ENCODE assay signal across 6 cellular contexts in the genomic region with DNA sequence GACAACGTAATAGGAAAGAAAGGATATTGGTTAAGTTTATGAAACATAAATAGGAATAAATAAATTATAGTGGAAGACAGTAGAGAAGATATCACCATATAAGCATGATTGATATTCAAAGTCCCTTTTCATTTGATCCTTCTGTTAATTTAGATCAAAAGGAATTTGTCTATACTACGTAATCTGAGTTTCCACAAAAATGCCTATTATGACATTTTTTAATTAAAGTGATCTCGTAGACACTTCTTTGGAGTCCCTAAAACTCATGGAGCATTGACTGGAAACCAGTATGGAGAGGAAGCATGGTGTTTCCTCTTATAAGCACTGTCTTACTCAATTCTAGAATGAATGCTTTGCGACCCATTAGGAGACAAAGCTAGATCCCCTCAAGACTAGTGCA.
"Had no signal": no experiment of that assay in that cellular context is flagged by ENCODE, and none has a peak within 500 bp of the region (broad histone marks: within the 10 kb centered on the region; RNA-seq: fewer than 3 reads in every experiment).

No MANE protein-coding gene starts in this region.

- DNase-seq: GDM1, GF-D8 had no signal

- H3K4me3 ChIP-seq: GM12878 had no signal

- FAIRE-seq: G401.6, GM12878, GM18507, GM19239 had no signal
